In the genomic region with DNA sequence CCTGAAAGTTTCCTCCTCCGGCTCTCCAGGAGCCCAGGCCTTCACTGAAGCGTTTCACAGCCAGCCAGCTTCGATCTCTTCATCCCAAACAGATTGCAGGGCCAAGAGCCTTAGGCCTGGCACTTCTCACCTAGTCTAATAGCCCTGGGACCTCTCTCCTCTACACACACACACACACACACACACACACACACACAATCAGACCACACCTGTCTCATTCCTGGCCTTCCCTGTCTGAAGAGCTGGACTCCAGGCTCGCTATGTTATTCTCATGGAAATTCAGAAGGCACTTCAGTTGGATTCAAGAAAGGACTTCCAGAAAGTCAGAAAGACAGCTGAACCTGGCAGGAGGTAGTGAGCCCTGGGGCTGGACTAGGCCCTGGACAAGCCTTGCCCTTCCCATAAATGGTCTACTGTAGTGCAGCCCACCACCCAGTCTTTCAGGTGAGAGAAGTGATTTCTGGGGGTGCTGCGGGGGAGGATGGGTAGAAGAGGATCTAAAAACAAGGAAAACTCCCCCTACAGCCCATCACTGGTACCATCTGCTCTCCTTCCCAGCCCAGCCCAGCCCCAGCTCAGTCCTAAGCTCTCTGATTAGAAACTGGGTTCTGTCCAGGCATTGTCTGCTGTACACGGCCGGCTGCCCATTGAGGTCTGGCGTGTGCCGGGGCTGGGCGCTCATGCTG, we compare ENCODE assay signal across 8 cellular contexts. TPM values are rescaled to one million over a fixed set of nuclear protein-coding genes. Genes with fewer than 3 reads are reported as not detected.
DNase-seq lines count a peak whose midpoint lies in the region; ATAC-seq and TF ChIP-seq lines count a peak whose summit lies in the region.

No MANE protein-coding gene starts in this region.

- peak; percentile 29 for DNase-seq in stimulated activated CD4-positive, alpha-beta T cell treated with anti-CD3 and anti-CD28 coated beads, Interleukin-12 subunit alpha, Interleukin-12 subunit beta, amount 100 ng/mL, for 4 hours
- DNase-seq in stimulated activated CD4-positive, alpha-beta T cell treated with anti-CD3 and anti-CD28 coated beads, Interleukin-2, amount 100 ng/mL, for 48 hours: no peak
- peak; percentile 18 for DNase-seq in RKO (ENCODE audit: low spot score)
- no peak for DNase-seq in hepatic stellate cell (ENCODE audit: low spot score)

- peaks cover 0 to 3% (median 0%) of the 10 kb centered on the region in 5 experiments for H3K9me3 Mint-ChIP-seq in brain

- ATAC-seq in HG03280 (IDR thresholded peaks at IDR 0.05; ENCODE audit: unreplicated experiment) (no peak), HG03196 (IDR thresholded peaks at IDR 0.05; ENCODE audit: unreplicated experiment) (no peak)

- peak overlapping the region; percentile 82 to 99 (median 90) for H3K27ac Mint-ChIP-seq in brain

- H3K36me3 ChIP-seq in mucosa of stomach (ENCODE audit: control insufficient read depth, insufficient read depth, low read length): no peaks in the 10 kb centered on the region

- H3K9me3 ChIP-seq in mucosa of stomach (ENCODE audit: control insufficient read depth, low read length): no peaks in the 10 kb centered on the region

- no peak overlapping the region for H3K4me3 ChIP-seq in mucosa of stomach (ENCODE audit: low read length)

- peaks cover 7% of the 10 kb centered on the region for H3K27me3 Mint-ChIP-seq in brain

- peak overlapping the region; percentile 39 for H3K9ac ChIP-seq in mucosa of stomach (ENCODE audit: low read length)

- no peaks in the 10 kb centered on the region for H3K36me3 Mint-ChIP-seq in brain

- peaks cover 43% of the 10 kb centered on the region for H3K4me1 ChIP-seq in mucosa of stomach (ENCODE audit: control insufficient read depth, insufficient read depth, low read length)

- TF ChIP-seq CTCF in brain (conservative IDR thresholded peaks at IDR 0.05): peak in 1 of 2 experiments; percentile 67

- peaks cover 89% of the 10 kb centered on the region for H3K4me1 Mint-ChIP-seq in brain

- peaks cover 13% of the 10 kb centered on the region for H3K27me3 ChIP-seq in mucosa of stomach (ENCODE audit: control insufficient read depth, insufficient read depth, low read length)

- H3K4me3 Mint-ChIP-seq in brain: peak overlapping the region; percentile 90 to 97 (median 94)

RNA-seq across cellular contexts. Expression of a gene that starts 2.7 kb away (rescaled TPM):
- 34.3 TPM for polyA plus RNA-seq in brain (ENCODE audit: insufficient read depth, low read depth, low replicate concordance)

Comparison
In these comparisons a context has a peak if more than half of its experiments do, and no peak if none do; other contexts are left out.
1. DNase-seq: peak in stimulated activated CD4-positive, alpha-beta T cell treated with anti-CD3 and anti-CD28 coated beads, Interleukin-12 subunit alpha, Interleukin-12 subunit beta, amount 100 ng/mL, for 4 hours (single experiment) and RKO (single experiment); none in stimulated activated CD4-positive, alpha-beta T cell treated with anti-CD3 and anti-CD28 coated beads, Interleukin-2, amount 100 ng/mL, for 48 hours (0 of 2) and hepatic stellate cell (single experiment).